Comparison of ENCODE assay signal across 1 cellular context in genomic region chr18:8984131-8984670, GRCh38.
TF ChIP-seq lines count a peak whose summit lies in the region.

No MANE protein-coding gene starts in this region.

TF ChIP-seq in K562, 482 proteins besides CTCF, POLR2A, EP300 and RAD21 (continued from another document):
- TF ChIP-seq ZBTB34 (CRISPR knock-in tag; IDR thresholded peaks at IDR 0.05) (no peak), HINFP (tag; conservative IDR thresholded peaks at IDR 0.05; ENCODE audit: low read depth) (no peak)
